17 cellular contexts compared by ENCODE assay signal in genomic region chr5:73482383-73483193, GRCh38. TPM values are rescaled to one million over a fixed set of nuclear protein-coding genes. Genes with fewer than 3 reads are reported as not detected.
DNase-seq lines count a peak whose midpoint lies in the region; ATAC-seq and TF ChIP-seq lines count a peak whose summit lies in the region.
"Had no signal": no experiment of that assay in that cellular context is flagged by ENCODE, and none has a peak within 500 bp of the region (broad histone marks: within the 10 kb centered on the region; RNA-seq: fewer than 3 reads in every experiment).

No MANE protein-coding gene starts in this region.

- no peak for ATAC-seq in stimulated activated effector memory CD8-positive, alpha-beta T cell treated with anti-CD3 and anti-CD28 coated beads, Interleukin-12 subunit alpha, Interleukin-12 subunit beta, amount 100 ng/mL, for 72 hours
- ATAC-seq in HG02623 (IDR thresholded peaks at IDR 0.05; ENCODE audit: unreplicated experiment): no peak
- ATAC-seq: WTC11 had no signal

- no peak overlapping the region for H3K4me3 ChIP-seq in osteoblast (ENCODE audit: insufficient read depth, low read length)
- H3K4me3 ChIP-seq: esophagus squamous epithelium, smooth muscle cell, suprapubic skin had no signal

- DNase-seq in ELR (ENCODE audit: low read depth) (peak; percentile 29), NCI-H2029 (lab: John Stamatoyannopoulos, UW) (peak; percentile 93), astrocyte of the hippocampus (ENCODE audit: low read depth, low spot score) (peak; percentile 57), osteoblast (ENCODE audit: insufficient read length, low spot score, missing footprints) (peak; percentile 62), pons (ENCODE audit: low spot score) (no peak)
- no peak for DNase-seq in stimulated activated effector memory CD8-positive, alpha-beta T cell treated with anti-CD3 and anti-CD28 coated beads, Interleukin-12 subunit alpha, Interleukin-12 subunit beta, amount 100 ng/mL, for 72 hours (ENCODE audit: low spot score in 2 of 2)
- DNase-seq: activated naive CD8-positive, alpha-beta T cell treated with anti-CD3 and anti-CD28 coated beads, Interleukin-2, amount 10 ng/mL, durations not matched to agents 7 days and 5 days; COR-L47; cortex of kidney; esophagus squamous epithelium; NCI-H1105 had no signal

- H3K4me1 Mint-ChIP-seq in stimulated activated effector memory CD8-positive, alpha-beta T cell treated with anti-CD3 and anti-CD28 coated beads, Interleukin-12 subunit alpha, Interleukin-12 subunit beta, amount 100 ng/mL, for 72 hours: no peaks in the 10 kb centered on the region
- H3K4me1 Mint-ChIP-seq: activated naive CD8-positive, alpha-beta T cell treated with anti-CD3 and anti-CD28 coated beads, Interleukin-2, amount 10 ng/mL, durations not matched to agents 7 days and 5 days; memory B cell had no signal

- H3K9me3 Mint-ChIP-seq in stimulated activated effector memory CD8-positive, alpha-beta T cell treated with anti-CD3 and anti-CD28 coated beads, Interleukin-12 subunit alpha, Interleukin-12 subunit beta, amount 100 ng/mL, for 72 hours: no peaks in the 10 kb centered on the region
- H3K9me3 Mint-ChIP-seq: activated naive CD8-positive, alpha-beta T cell treated with anti-CD3 and anti-CD28 coated beads, Interleukin-2, amount 10 ng/mL, durations not matched to agents 7 days and 5 days; memory B cell had no signal

- H3K4me3 Mint-ChIP-seq in stimulated activated effector memory CD8-positive, alpha-beta T cell treated with anti-CD3 and anti-CD28 coated beads, Interleukin-12 subunit alpha, Interleukin-12 subunit beta, amount 100 ng/mL, for 72 hours: no peak overlapping the region
- H3K4me3 Mint-ChIP-seq: activated naive CD8-positive, alpha-beta T cell treated with anti-CD3 and anti-CD28 coated beads, Interleukin-2, amount 10 ng/mL, durations not matched to agents 7 days and 5 days; memory B cell; WTC11 had no signal

- H3K4me2 ChIP-seq in osteoblast (ENCODE audit: insufficient read depth, low read length): no peak overlapping the region
- H3K4me2 ChIP-seq: smooth muscle cell had no signal

- H3K27ac Mint-ChIP-seq in stimulated activated effector memory CD8-positive, alpha-beta T cell treated with anti-CD3 and anti-CD28 coated beads, Interleukin-12 subunit alpha, Interleukin-12 subunit beta, amount 100 ng/mL, for 72 hours: no peak overlapping the region
- H3K27ac Mint-ChIP-seq: activated naive CD8-positive, alpha-beta T cell treated with anti-CD3 and anti-CD28 coated beads, Interleukin-2, amount 10 ng/mL, durations not matched to agents 7 days and 5 days; memory B cell; WTC11 had no signal

- H3K27ac ChIP-seq in osteoblast (ENCODE audit: low read depth, low read length): no peak overlapping the region
- H3K27ac ChIP-seq: esophagus squamous epithelium, neutrophil, suprapubic skin had no signal

- peaks cover 11% of the 10 kb centered on the region for H3K27me3 ChIP-seq in osteoblast (ENCODE audit: insufficient read depth, low read length)
- H3K27me3 ChIP-seq: suprapubic skin had no signal

- H3K36me3 Mint-ChIP-seq in stimulated activated effector memory CD8-positive, alpha-beta T cell treated with anti-CD3 and anti-CD28 coated beads, Interleukin-12 subunit alpha, Interleukin-12 subunit beta, amount 100 ng/mL, for 72 hours: no peaks in the 10 kb centered on the region
- H3K36me3 Mint-ChIP-seq: activated naive CD8-positive, alpha-beta T cell treated with anti-CD3 and anti-CD28 coated beads, Interleukin-2, amount 10 ng/mL, durations not matched to agents 7 days and 5 days; memory B cell; WTC11 had no signal

- no peak overlapping the region for H2AFZ ChIP-seq in osteoblast (ENCODE audit: low read length)

- no peak for TF ChIP-seq CTCF in osteoblast (IDR thresholded peaks at IDR 0.05; ENCODE audit: extremely low read depth, low read depth, low read length)

- H3K4me1 ChIP-seq in osteoblast (ENCODE audit: insufficient read depth, low read length): no peaks in the 10 kb centered on the region
- H3K4me1 ChIP-seq: esophagus squamous epithelium, suprapubic skin had no signal

- H4K20me1 ChIP-seq in osteoblast (ENCODE audit: insufficient read depth, low read length): no peaks in the 10 kb centered on the region

- no peaks in the 10 kb centered on the region for H3K79me2 ChIP-seq in osteoblast (ENCODE audit: insufficient read depth, low read length)

- no peaks in the 10 kb centered on the region for H3K36me3 ChIP-seq in osteoblast (ENCODE audit: insufficient read depth, low read length)
- H3K36me3 ChIP-seq: esophagus squamous epithelium, neutrophil, suprapubic skin had no signal

- no peaks in the 10 kb centered on the region for H3K9me3 ChIP-seq in osteoblast (ENCODE audit: low read depth, low read length)
- H3K9me3 ChIP-seq: esophagus squamous epithelium, neutrophil, suprapubic skin had no signal

RNA-seq across cellular contexts. Expression of gene BTF3, which starts 15.7 kb away (rescaled TPM):
- 207 and 218 TPM in 2 replicates for total RNA-seq in osteoblast

RNA-seq across cellular contexts. Expression of gene FOXD1, which starts 34.0 kb away (rescaled TPM):
- total RNA-seq in osteoblast: 12.7 and 17.0 TPM in 2 replicates

Comparison
In these comparisons a context has a peak if more than half of its experiments do, and no peak if none do; other contexts are left out.
1. DNase-seq: peak in ELR (single experiment), NCI-H2029 (single experiment), astrocyte of the hippocampus (single experiment) and osteoblast (single experiment); none in pons (single experiment) and stimulated activated effector memory CD8-positive, alpha-beta T cell treated with anti-CD3 and anti-CD28 coated beads, Interleukin-12 subunit alpha, Interleukin-12 subunit beta, amount 100 ng/mL, for 72 hours (0 of 2).